ENCODE assay signal across 8 cellular contexts in the genomic region with DNA sequence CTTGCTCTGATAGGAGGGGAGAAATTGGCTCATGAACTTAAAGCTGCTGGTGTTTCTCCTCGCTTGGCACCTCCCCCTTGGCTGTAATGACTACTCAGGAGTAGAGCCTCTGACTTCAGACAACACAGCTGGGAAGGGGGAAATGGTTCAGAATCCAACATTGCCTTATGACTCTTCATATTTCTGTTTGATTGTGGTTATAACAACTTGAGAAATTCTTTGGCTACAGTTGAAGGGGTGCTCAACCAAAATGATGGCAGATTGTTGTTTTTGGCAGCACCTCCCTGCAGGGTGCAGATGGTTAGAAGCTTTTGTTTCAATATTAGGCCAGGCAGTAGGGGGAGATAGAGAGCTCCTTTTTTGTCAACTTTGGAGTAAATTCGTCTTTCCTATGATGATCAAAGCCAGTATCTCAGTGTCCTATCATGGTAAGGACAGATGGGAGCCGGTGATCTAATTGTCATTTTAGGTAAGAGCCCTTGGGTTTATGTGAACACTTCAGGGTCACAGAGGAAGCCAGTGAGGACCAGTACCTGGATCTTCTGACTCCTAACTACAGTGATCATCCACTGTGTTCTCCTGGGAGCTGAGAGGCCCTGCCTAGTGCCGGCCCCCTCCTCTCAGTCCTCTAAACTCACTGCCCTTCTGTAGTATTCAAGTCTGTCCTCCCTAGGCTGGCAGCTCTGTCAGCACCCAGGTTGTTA. TPM values are rescaled to one million over a fixed set of nuclear protein-coding genes. Genes with fewer than 3 reads are reported as not detected.
DNase-seq lines count a peak whose midpoint lies in the region; ATAC-seq and TF ChIP-seq lines count a peak whose summit lies in the region.

No MANE protein-coding gene starts in this region.

- POLR2A ChIA-PET in OCI-LY7 (lab: Charles Lee), result interaction anchor here (0.6 kb wide), 1 partner anchor 74 kb away, joined by 3 read pairs; no protein-coding TSS in a partner anchor

- BruUV-seq in OCI-LY7 (replicated peaks; lab: Mats Ljungman, UMichigan), result no TSS peak

- H3K4me2 ChIP-seq in OCI-LY7 (ENCODE audit: low read length), result no peak overlapping the region

- CTCF ChIA-PET in OCI-LY7 (lab: Charles Lee; ENCODE audit: unreplicated experiment), result interaction anchor here (0.6 kb wide), 1 partner anchor 15 kb away, joined by 3 read pairs; no protein-coding TSS in a partner anchor

- H4K20me1 ChIP-seq in OCI-LY7 (ENCODE audit: insufficient read depth, low read length), result 0 out of 2 replicates have a peak, but pooled peaks cover 4% of the 10 kb centered on the region

- H3K36me3 ChIP-seq in OCI-LY7 (ENCODE audit: insufficient read depth, low read length) (peaks cover 94% of the 10 kb centered on the region), stomach smooth muscle (ENCODE audit: control insufficient read depth in 2 of 2, insufficient read depth in 2 of 2, low read length in 2 of 2) (peaks cover 18% of the 10 kb centered on the region in 2 donors)

- no peaks in the 10 kb centered on the region for H3K9me2 ChIP-seq in OCI-LY7 (ENCODE audit: insufficient read depth, low read length)

- 0 out of 2 replicates have a peak, but pooled peaks cover 4% of the 10 kb centered on the region for H3K9me3 ChIP-seq in OCI-LY7 (ENCODE audit: low read length)
- H3K9me3 ChIP-seq in stomach smooth muscle (ENCODE audit: control insufficient read depth in 2 of 2, low read length in 2 of 2), result no peaks in the 10 kb centered on the region

- ATAC-seq in HG03342 (IDR thresholded peaks at IDR 0.05; ENCODE audit: unreplicated experiment) (peak; percentile 58), GM18909 (IDR thresholded peaks at IDR 0.05; ENCODE audit: poor library complexity, unreplicated experiment) (no peak)

- intact Hi-C loops in OCI-LY7 (cut with micrococcal nuclease; ENCODE audit: unreplicated experiment), result loop anchor here (5.0 kb wide), 1 partner anchor 94 kb away; a partner anchor contains a TSS

- H3K27me3 ChIP-seq in stomach smooth muscle (ENCODE audit: control insufficient read depth in 1 of 2, insufficient read depth in 2 of 2, low read length in 2 of 2), result no peaks in the 10 kb centered on the region

- H3K79me2 ChIP-seq in OCI-LY7 (ENCODE audit: insufficient read depth, low read depth, low read length), result peaks cover 3% of the 10 kb centered on the region; the same call in 1 of the 2 replicates

- H3K4me3 ChIP-seq in OCI-LY7 (ENCODE audit: low read depth, low read length, poor library complexity, severe bottlenecking), result no peak overlapping the region
- H3K4me3 ChIP-seq in stomach smooth muscle (ENCODE audit: low read length in 2 of 2), result peak overlapping the region in 1 of 2 donors; percentile 16

- no peak overlapping the region for H3K27ac ChIP-seq in OCI-LY7 (ENCODE audit: low read depth, low read length, poor library complexity, severe bottlenecking)
- H3K27ac ChIP-seq in stomach smooth muscle (ENCODE audit: low read length), result peak overlapping the region; percentile 77

- H2AFZ ChIP-seq in OCI-LY7 (ENCODE audit: low read length), result no peak overlapping the region

- H3K9ac ChIP-seq in stomach smooth muscle (ENCODE audit: low read length in 2 of 2), result peak overlapping the region; percentile 36 to 52

- H3K4me1 ChIP-seq in OCI-LY7 (ENCODE audit: insufficient read depth, low read length, poor library complexity, severe bottlenecking), result no peaks in the 10 kb centered on the region
- H3K4me1 ChIP-seq in stomach smooth muscle (ENCODE audit: control insufficient read depth, insufficient read depth, low read length), result peaks cover 31% of the 10 kb centered on the region

- TF ChIP-seq CTCF in OCI-LY7 (conservative IDR thresholded peaks at IDR 0.05; ENCODE audit: low read length), result peak; percentile 83

- DNase-seq in NCI-H1092 treated with DMSO at 0.1 percent for 48 hours (lab: John Stamatoyannopoulos, UW) (peak; percentile 5), NCI-H1092 (lab: John Stamatoyannopoulos, UW) (no peak), OCI-LY7 (ENCODE audit: low spot score) (peak; percentile 44), cerebellum (ENCODE audit: low spot score) (peak; percentile 44), left kidney (ENCODE audit: low read depth, low spot score) (peak; percentile 77)

RNA-seq across cellular contexts. Expression of a gene that starts 39.9 kb away (rescaled TPM):
- 45.6 and 52.3 TPM in 2 replicates for total RNA-seq in OCI-LY7 (2014; rRNA removed; shearing (Covaris generic))
- total RNA-seq in OCI-LY7 (2022), result 67.3 and 67.9 TPM in 2 replicates
- total RNA-seq in cerebellum, result 33.8 TPM

RNA-seq across cellular contexts. Expression of a gene that starts 40.2 kb away (rescaled TPM):
- 20.2 and 22.4 TPM in 2 replicates for total RNA-seq in OCI-LY7 (2014; rRNA removed; shearing (Covaris generic))
- total RNA-seq in OCI-LY7 (2022), result 26.5 and 28.7 TPM in 2 replicates
- total RNA-seq in cerebellum, result 34.8 TPM
